In genomic region chr1:161554815-161555417, GRCh38 we compare ENCODE assay signal across 9 cellular contexts. TPM values are rescaled to one million over a fixed set of nuclear protein-coding genes. Genes with fewer than 3 reads are reported as not detected.
A peak's percentile ranks its signal among the peaks of the same experiment; 100 is the strongest.
DNase-seq lines count a peak whose midpoint lies in the region; ATAC-seq lines count a peak whose summit lies in the region.
"Not testable (repeated sequence)": the region's sequence is repeated elsewhere in the genome, so short reads cannot be mapped to it uniquely, and the experiment has no call there.
"Had no signal": no experiment of that assay in that cellular context is flagged by ENCODE, and none has a peak within 500 bp of the region (broad histone marks: within the 10 kb centered on the region; RNA-seq: fewer than 3 reads in every experiment).

No MANE protein-coding gene starts in this region.

- H3K27me3 Mint-ChIP-seq in activated T-helper 17 cell treated with anti-CD3 and anti-CD28 coated beads, Interleukin-2, amount 50 U/mL, for 72 hours; central memory CD8-positive, alpha-beta T cell: not testable (repeated sequence)

- H3K4me1 Mint-ChIP-seq in activated T-helper 17 cell treated with anti-CD3 and anti-CD28 coated beads, Interleukin-2, amount 50 U/mL, for 72 hours = peaks cover 15% of the 10 kb centered on the region
- H3K4me1 Mint-ChIP-seq in central memory CD8-positive, alpha-beta T cell = peaks cover 31% of the 10 kb centered on the region

- H3K4me3 Mint-ChIP-seq in activated T-helper 17 cell treated with anti-CD3 and anti-CD28 coated beads, Interleukin-2, amount 50 U/mL, for 72 hours = peak overlapping the region; percentile 39
- H3K4me3 Mint-ChIP-seq in central memory CD8-positive, alpha-beta T cell = peak overlapping the region; percentile 54

- ATAC-seq in activated CD4-positive, CD25-positive, alpha-beta regulatory T cell treated with anti-CD3 and anti-CD28 coated beads, Interleukin-2, amount 50 U/mL, for 24 hours = peak; percentile 76 to 85
- peak; percentile 91 for ATAC-seq in activated T-helper 17 cell treated with anti-CD3 and anti-CD28 coated beads, Interleukin-2, amount 50 U/mL, for 72 hours (replicated peaks)
- not testable (repeated sequence) for ATAC-seq in central memory CD8-positive, alpha-beta T cell (replicated peaks; ENCODE audit: extremely low read depth, poor library complexity, severe bottlenecking)
- peak; percentile 40 for ATAC-seq in left lobe of liver

- DNase-seq in GF-D8 (lab: John Stamatoyannopoulos, UW) (peak; percentile 8), MV-4-11 (lab: John Stamatoyannopoulos, UW) (peak; percentile 60)
- DNase-seq in central memory CD8-positive, alpha-beta T cell (ENCODE audit: low spot score in 2 of 2); left lobe of liver (ENCODE audit: low spot score): not testable (repeated sequence)
- peak; percentile 34 for DNase-seq in stimulated activated CD4-positive, alpha-beta T cell treated with anti-CD3 and anti-CD28 coated beads, Interleukin-15, amount 100 ng/mL, for 24 hours

- not testable (repeated sequence) for H3K36me3 Mint-ChIP-seq in activated T-helper 17 cell treated with anti-CD3 and anti-CD28 coated beads, Interleukin-2, amount 50 U/mL, for 72 hours (ENCODE audit: low read depth); central memory CD8-positive, alpha-beta T cell (ENCODE audit: insufficient read depth)

- H3K27ac Mint-ChIP-seq in activated T-helper 17 cell treated with anti-CD3 and anti-CD28 coated beads, Interleukin-2, amount 50 U/mL, for 72 hours = peak overlapping the region; percentile 80
- H3K27ac Mint-ChIP-seq in central memory CD8-positive, alpha-beta T cell (ENCODE audit: low read depth) = peak overlapping the region; percentile 53

- not testable (repeated sequence) for H3K9me3 Mint-ChIP-seq in activated T-helper 17 cell treated with anti-CD3 and anti-CD28 coated beads, Interleukin-2, amount 50 U/mL, for 72 hours; central memory CD8-positive, alpha-beta T cell

RNA-seq across cellular contexts. Expression of gene FCGR3A, which starts 5.3 kb away (rescaled TPM):
- total RNA-seq in activated T-helper 17 cell treated with anti-CD3 and anti-CD28 coated beads, Interleukin-2, amount 50 U/mL, for 72 hours = not detected
- total RNA-seq in left lobe of liver = 25.2 TPM
- total RNA-seq: H7, smooth muscle cell had no signal

RNA-seq across cellular contexts. Expression of gene HSPA6, which starts 30.6 kb away (rescaled TPM):
- under 1 TPM; 0.37 to 0.41 TPM for total RNA-seq in activated T-helper 17 cell treated with anti-CD3 and anti-CD28 coated beads, Interleukin-2, amount 50 U/mL, for 72 hours
- total RNA-seq in left lobe of liver = 0.48 TPM
- total RNA-seq: H7 had no signal

RNA-seq across cellular contexts. Expression of gene FCGR2A, which starts 49.7 kb away (rescaled TPM):
- not detected for total RNA-seq in activated T-helper 17 cell treated with anti-CD3 and anti-CD28 coated beads, Interleukin-2, amount 50 U/mL, for 72 hours
- total RNA-seq in left lobe of liver = 4.0 TPM
- total RNA-seq: H7, smooth muscle cell had no signal

Comparison
In these comparisons a context has a peak if more than half of its experiments do, and no peak if none do; other contexts are left out.
1. RNA of gene FCGR3A, which starts 5.3 kb away (total RNA-seq): 25.2 TPM in left lobe of liver (single experiment); not detected in activated T-helper 17 cell treated with anti-CD3 and anti-CD28 coated beads, Interleukin-2, amount 50 U/mL, for 72 hours; every median in the first group is over 10 times any median in the second.